Comparison of ENCODE assay signal across 8 cellular contexts in the genomic region with DNA sequence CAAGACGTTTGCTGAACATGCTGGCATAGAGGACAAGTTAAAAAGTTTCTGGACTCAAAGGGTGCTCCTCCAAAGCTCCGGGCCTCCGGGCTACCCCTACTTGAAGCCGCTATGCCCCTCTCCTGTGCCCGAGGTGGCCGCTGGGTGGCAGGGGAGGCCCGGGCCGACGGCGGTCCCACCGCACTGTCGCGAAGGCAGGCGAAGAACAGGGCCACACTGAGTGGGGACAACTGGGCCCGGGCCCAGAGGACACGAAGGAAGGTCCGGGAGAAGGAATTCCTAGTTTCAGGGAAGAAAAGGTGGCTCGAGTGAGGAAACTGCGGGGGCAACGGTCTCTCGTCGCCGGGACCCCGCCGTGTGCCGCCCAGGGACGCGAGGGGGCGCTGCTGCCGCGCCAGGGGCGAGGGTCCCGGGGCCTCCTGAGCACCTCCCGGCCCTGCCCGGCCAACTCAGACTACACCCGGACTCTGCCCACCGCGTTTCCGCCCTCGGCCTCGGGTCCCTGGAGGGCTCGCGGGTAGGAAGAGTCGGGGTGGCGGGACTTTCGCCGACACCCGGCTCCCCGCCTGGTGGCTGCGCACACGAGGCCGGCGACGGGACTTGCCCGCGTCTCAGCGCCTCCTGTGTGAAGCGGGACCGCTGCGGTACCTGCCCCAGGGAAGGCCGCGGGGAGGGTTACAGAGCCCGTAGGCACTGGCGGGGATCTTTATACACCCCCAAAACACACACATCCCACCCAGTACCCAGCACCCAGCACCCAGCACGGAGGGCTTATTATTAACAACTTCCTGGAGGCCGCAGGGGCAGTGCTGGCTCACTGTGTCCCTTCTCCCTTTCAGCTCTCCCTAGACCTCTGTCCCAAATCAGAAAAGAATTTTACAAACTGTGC. TPM values are rescaled to one million over a fixed set of nuclear protein-coding genes. Genes with fewer than 3 reads are reported as not detected.
DNase-seq lines count a peak whose midpoint lies in the region; ATAC-seq, FAIRE-seq and TF ChIP-seq lines count a peak whose summit lies in the region.

No MANE protein-coding gene starts in this region.

- no peaks in the 10 kb centered on the region for H3K27me3 Mint-ChIP-seq in memory B cell

- FAIRE-seq in GM12891 (lab: Jason Lieb, UNC): peak; percentile 87

- peak; percentile 92 for ATAC-seq in HG02642 (IDR thresholded peaks at IDR 0.05; ENCODE audit: poor library complexity, unreplicated experiment)
- peak; percentile 90 for ATAC-seq in memory B cell (ENCODE audit: low read depth)

- H3K9me3 Mint-ChIP-seq in memory B cell: no peaks in the 10 kb centered on the region

- H3K4me1 Mint-ChIP-seq in memory B cell: peaks cover 9% of the 10 kb centered on the region

- DNase-seq in GM12891 (ENCODE audit: insufficient read length, low spot score) (peak; percentile 84), NCI-H2107 (lab: John Stamatoyannopoulos, UW) (peak; percentile 37), memory B cell (ENCODE audit: low spot score in 2 of 2) (peak; percentile 77 to 87), NCI-H187 (lab: John Stamatoyannopoulos, UW) (no peak)
- DNase-seq in activated CD8-positive, alpha-beta memory T cell treated with anti-CD3 and anti-CD28 coated beads for 1 hour (ENCODE audit: extremely low read depth in 1 of 2, low read depth in 1 of 2): peak; percentile 18 to 59
- peak; percentile 56 for DNase-seq in effector CD8-positive, alpha-beta T cell (lab: John Stamatoyannopoulos, UW)
- peak; percentile 58 to 70 (median 58) for DNase-seq in stimulated activated CD4-positive, alpha-beta T cell treated with anti-CD3 and anti-CD28 coated beads, TNF-alpha, amount 100 ng/mL, for 48 hours (ENCODE audit: low read depth in 3 of 3)

- no peaks in the 10 kb centered on the region for H3K36me3 Mint-ChIP-seq in memory B cell

- peak overlapping the region; percentile 90 for H3K4me3 Mint-ChIP-seq in memory B cell

- H3K27ac Mint-ChIP-seq in memory B cell: peak overlapping the region; percentile 94

- TF ChIP-seq POLR2A in GM12891 (IDR thresholded peaks at IDR 0.05; ENCODE audit: low read depth, low read length): no peak

TF ChIP-seq in GM12891, 5 proteins besides CTCF, POLR2A, EP300 and RAD21:
- TF ChIP-seq PAX5 (IDR thresholded peaks at IDR 0.05; ENCODE audit: insufficient read depth, low read length, severe bottlenecking): no peak
- TF ChIP-seq SPI1 (IDR thresholded peaks at IDR 0.05; ENCODE audit: low read depth, low read length): no peak
- no peak for TF ChIP-seq POLR2AphosphoS5 (IDR thresholded peaks at IDR 0.05; ENCODE audit: low read depth, low read length)
- TF ChIP-seq TAF1 (IDR thresholded peaks at IDR 0.05; ENCODE audit: low read depth, low read length): no peak
- no peak for TF ChIP-seq POU2F2 (IDR thresholded peaks at IDR 0.05; ENCODE audit: low read depth, low read length)
TF ChIP-seq in GM12891: peak in this region for 0.

RNA-seq across cellular contexts. Expression of a gene that starts 0.8 kb away (rescaled TPM):
- polyA plus RNA-seq in GM12891 (2012; ENCODE audit: low read depth, missing spikeins): 0.47 TPM

RNA-seq across cellular contexts. Expression of a gene that starts 29.6 kb away (rescaled TPM):
- 17.0 TPM for polyA plus RNA-seq in GM12891 (2012; ENCODE audit: low read depth, missing spikeins)

Comparison
In these comparisons a context has a peak if more than half of its experiments do, and no peak if none do; other contexts are left out.
1. DNase-seq: peak in GM12891 (single experiment), NCI-H2107 (single experiment), activated CD8-positive, alpha-beta memory T cell treated with anti-CD3 and anti-CD28 coated beads for 1 hour (2 of 2), effector CD8-positive, alpha-beta T cell (single experiment), memory B cell (2 of 2) and stimulated activated CD4-positive, alpha-beta T cell treated with anti-CD3 and anti-CD28 coated beads, TNF-alpha, amount 100 ng/mL, for 48 hours (3 of 3); none in NCI-H187 (0 of 2).